Comparison of ENCODE assay signal across 8 cellular contexts in the genomic region with DNA sequence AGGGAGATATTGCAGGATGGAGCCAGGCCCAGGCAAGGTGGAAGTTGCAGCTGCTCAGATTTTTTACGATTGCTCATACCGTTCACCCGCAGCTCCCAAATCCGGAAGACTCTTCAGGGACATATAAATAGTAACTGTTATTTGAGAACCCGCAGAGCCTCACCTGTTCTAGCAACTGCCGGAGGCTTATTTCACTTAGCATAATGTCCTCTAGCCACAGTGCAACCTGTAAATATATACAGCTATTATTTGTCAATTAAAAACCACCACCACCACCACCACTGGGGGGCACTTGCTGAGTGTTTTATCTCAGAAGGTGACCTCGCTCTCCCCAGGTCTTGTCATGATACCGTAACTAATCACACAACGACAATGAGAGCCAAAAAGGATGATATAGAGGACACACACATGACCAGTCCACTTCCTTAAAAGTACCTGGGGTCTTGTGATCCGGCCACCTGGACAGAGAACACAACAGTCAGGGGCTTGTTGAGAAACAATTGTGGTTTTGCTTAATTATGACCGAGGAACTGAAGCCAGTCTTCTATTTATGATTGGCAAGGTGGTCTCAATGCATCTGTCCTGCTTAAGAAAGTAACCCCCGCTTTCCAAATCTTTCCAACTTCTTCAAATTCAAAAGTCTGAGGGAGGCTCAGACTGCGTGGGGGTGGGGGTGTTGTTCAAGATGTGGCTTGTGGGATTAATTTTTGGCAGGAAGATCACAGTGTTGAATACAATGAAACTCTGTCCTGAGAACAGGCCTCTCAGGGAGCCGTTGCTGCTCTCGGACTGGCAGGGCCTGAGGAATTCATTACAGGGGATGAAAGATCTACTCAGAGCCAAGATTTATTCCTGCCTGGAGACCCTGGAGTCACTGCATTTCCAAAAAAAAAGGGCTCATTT.
DNase-seq lines count a peak whose midpoint lies in the region; ATAC-seq and TF ChIP-seq lines count a peak whose summit lies in the region.

No MANE protein-coding gene starts in this region.

- no peak overlapping the region for H3K4me2 ChIP-seq in smooth muscle cell

- in situ Hi-C loops in KBM-7 (cut with MboI; ENCODE audit: low pct_unique_long_range_greater_than_20kb, low sequenced_read_pairs): loop anchor here (10.0 kb wide), 1 partner anchor 101 kb away; no protein-coding TSS in a partner anchor

- intact Hi-C loops in Right ventricle myocardium superior (cut with DNase I) (no loop called here), ascending aorta (cut with DNase I) (no loop called here)

- no peak overlapping the region for H2AFZ ChIP-seq in smooth muscle cell (ENCODE audit: low read depth)

- peak; percentile 35; the same call in 1 of the 3 replicates for TF ChIP-seq CTCF in GM12872 (IDR thresholded peaks at IDR 0.05; ENCODE audit: insufficient read depth, low read depth, low read length)
- peak; percentile 21 for TF ChIP-seq CTCF in smooth muscle cell (IDR thresholded peaks at IDR 0.05; ENCODE audit: borderline replicate concordance, insufficient read depth, poor library complexity, severe bottlenecking)
- TF ChIP-seq CTCF in ascending aorta (IDR thresholded peaks at IDR 0.05): no peak

- no peak overlapping the region for H3K9ac ChIP-seq in smooth muscle cell (ENCODE audit: low read depth)

- no peaks in the 10 kb centered on the region for H3K4me1 ChIP-seq in smooth muscle cell (ENCODE audit: low read depth)
- no peaks in the 10 kb centered on the region for H3K4me1 ChIP-seq in ascending aorta

- H3K36me3 ChIP-seq in smooth muscle cell (ENCODE audit: low read depth): no peaks in the 10 kb centered on the region
- no peaks in the 10 kb centered on the region for H3K36me3 ChIP-seq in ascending aorta

- peak; percentile 80 for ATAC-seq in Right ventricle myocardium superior (ENCODE audit: poor library complexity)

- H3K27ac ChIP-seq in smooth muscle cell (ENCODE audit: low read depth) (no peak overlapping the region), ascending aorta (no peak overlapping the region)

- H3K4me3 ChIP-seq in smooth muscle cell: no peak overlapping the region
- no peak overlapping the region for H3K4me3 ChIP-seq in ascending aorta

- H3F3A ChIP-seq in smooth muscle cell (ENCODE audit: low read depth): no peaks in the 10 kb centered on the region

- H3K79me2 ChIP-seq in smooth muscle cell (ENCODE audit: low read depth): no peaks in the 10 kb centered on the region

- H4K20me1 ChIP-seq in smooth muscle cell (ENCODE audit: low read depth): no peaks in the 10 kb centered on the region

- 68% methylated on average over 15 of the region's 15 CpGs for WGBS in smooth muscle cell (ENCODE audit: low lambda C conversion rate)

- peaks cover 13% of the 10 kb centered on the region for H3K27me3 ChIP-seq in smooth muscle cell (ENCODE audit: low read depth)
- no peaks in the 10 kb centered on the region for H3K27me3 ChIP-seq in ascending aorta

- DNase-seq in KBM-7 (peak; percentile 58), SHP77 treated with DMSO at 0.1 percent for 48 hours (lab: John Stamatoyannopoulos, UW) (peak; percentile 49), Right ventricle myocardium superior (peak; percentile 73), smooth muscle cell (lab: John Stamatoyannopoulos, UW; ENCODE audit: unreplicated experiment) (no peak), ascending aorta (ENCODE audit: low spot score in 2 of 2) (no peak), GOT3 (lab: John Stamatoyannopoulos, UW) (no peak)
- DNase-seq in activated naive CD4-positive, alpha-beta T cell treated with Interleukin-2 at 50 U/mL for 16 hours: peak; percentile 73

- H3K9me3 ChIP-seq in smooth muscle cell (replicated peaks; ENCODE audit: low read depth) (no peaks in the 10 kb centered on the region), ascending aorta (no peaks in the 10 kb centered on the region)

Comparison
In these comparisons a context has a peak if more than half of its experiments do, and no peak if none do; other contexts are left out.
1. CTCF ChIP-seq: peak in GM12872 (single experiment) and smooth muscle cell (single experiment); none in ascending aorta (0 of 3).
2. DNase-seq: peak in KBM-7 (single experiment), SHP77 treated with DMSO at 0.1 percent for 48 hours (single experiment), activated naive CD4-positive, alpha-beta T cell treated with Interleukin-2 at 50 U/mL for 16 hours (single experiment) and Right ventricle myocardium superior (single experiment); none in smooth muscle cell (single experiment), ascending aorta (0 of 2) and GOT3 (single experiment).